29 cellular contexts compared by ENCODE assay signal in the genomic region with DNA sequence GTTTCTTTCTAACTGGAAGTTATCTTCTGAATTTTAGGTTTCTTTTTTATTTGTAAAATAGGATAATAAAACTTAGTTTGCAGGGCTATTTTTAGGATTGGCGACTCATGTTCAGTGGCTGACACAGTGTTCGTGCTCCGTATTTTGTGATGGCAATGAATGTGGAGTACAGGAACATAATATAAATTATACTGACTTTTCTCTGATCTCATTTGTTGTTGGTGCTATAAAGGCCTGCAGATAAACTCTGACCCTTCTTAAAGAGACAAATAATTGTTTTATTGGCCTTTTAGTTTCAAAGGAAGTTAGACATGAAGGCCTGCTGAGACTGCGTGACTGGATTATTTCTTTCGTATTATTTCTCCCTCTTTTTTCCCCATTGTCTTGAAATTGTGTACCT.
"Had no signal": no experiment of that assay in that cellular context is flagged by ENCODE, and none has a peak within 500 bp of the region (broad histone marks: within the 10 kb centered on the region; RNA-seq: fewer than 3 reads in every experiment).

No MANE protein-coding gene starts in this region.

- H3K4me1 ChIP-seq: esophagus squamous epithelium, heart right ventricle, left lung, psoas muscle, stomach, testis, tibial artery had no signal

- H3K9me3 ChIP-seq: esophagus squamous epithelium, heart right ventricle, left lung, ovary, psoas muscle, stomach, testis, tibial artery had no signal

- H3K27ac ChIP-seq: esophagus squamous epithelium, heart right ventricle, left lung, ovary, psoas muscle, skin epidermis, stomach, testis, tibial artery had no signal

- H3K36me3 ChIP-seq: esophagus squamous epithelium, heart right ventricle, left lung, ovary, stomach, tibial artery had no signal

- DNase-seq: cerebellar nuclear complex; effector memory CD8-positive, alpha-beta T cell; erythroblast; esophagus squamous epithelium; foreskin melanocyte; glutamatergic neuron; heart right ventricle; hippocampal formation; immature natural killer cell; islet precursor cell; kidney glomerular epithelial cell; left lung; mesenchymal stem cell; naive thymus-derived CD8-positive, alpha-beta T cell; nephron progenitor cell; nucleus accumbens; ovary; posterior cingulate gyrus; psoas muscle; right cardiac atrium; stimulated activated CD4-positive, alpha-beta T cell treated with anti-CD3 and anti-CD28 coated beads, Interleukin-1b, Interleukin-23, amount 100 ng/mL, for 48 hours; stimulated activated CD4-positive, alpha-beta T cell treated with anti-CD3 and anti-CD28 coated beads, Interleukin-4, amount 100 ng/mL, for 24 hours; stimulated activated naive CD4-positive, alpha-beta T cell treated with Interleukin-2 at 50 U/mL for 16 hours; stomach; substantia nigra; testis; tibial artery had no signal

- ATAC-seq: effector memory CD8-positive, alpha-beta T cell; heart right ventricle; left lung; naive thymus-derived CD8-positive, alpha-beta T cell; psoas muscle; right cardiac atrium; stimulated activated effector memory CD8-positive, alpha-beta T cell treated with anti-CD3 and anti-CD28 coated beads, Interleukin-12 subunit alpha, Interleukin-12 subunit beta, amount 100 ng/mL, for 72 hours had no signal

- H3K4me3 ChIP-seq: esophagus squamous epithelium, heart right ventricle, left lung, ovary, psoas muscle, skin epidermis, stomach, testis, tibial artery had no signal
